ENCODE assay signal across 20 cellular contexts in genomic region chr15:55800216-55800615, GRCh38. TPM values are rescaled to one million over a fixed set of nuclear protein-coding genes. Genes with fewer than 3 reads are reported as not detected.
DNase-seq lines count a peak whose midpoint lies in the region; ATAC-seq and TF ChIP-seq lines count a peak whose summit lies in the region.
"Had no signal": no experiment of that assay in that cellular context is flagged by ENCODE, and none has a peak within 500 bp of the region (broad histone marks: within the 10 kb centered on the region; RNA-seq: fewer than 3 reads in every experiment).

No MANE protein-coding gene starts in this region.

- H3K27ac ChIP-seq in cardiac muscle cell (peak overlapping the region; percentile 41), SU-DHL-6 (ENCODE audit: low read depth, low read length) (no peak overlapping the region), esophagus muscularis mucosa (replicated peaks in 1 of 4) (no peak overlapping the region)
- H3K27ac ChIP-seq: A549, C4-2B, esophagus squamous epithelium, thoracic aorta had no signal

- H3K27me3 ChIP-seq in cardiac muscle cell = no peaks in the 10 kb centered on the region
- H3K27me3 ChIP-seq in SU-DHL-6 (ENCODE audit: low read length) = no peaks in the 10 kb centered on the region
- H3K27me3 ChIP-seq in esophagus muscularis mucosa = peaks cover 0 to 4% (median 0%) of the 10 kb centered on the region in 4 donors

- DNase-seq in cardiac muscle cell (ENCODE audit: low read depth in 1 of 2, low spot score in 1 of 2) (no peak), cardiac septum (ENCODE audit: low spot score) (no peak), myocyte (ENCODE audit: low read depth) (peak; percentile 11), esophagus muscularis mucosa (ENCODE audit: extremely low spot score) (no peak), NCI-H1694 treated with DMSO at 0.1 percent for 48 hours (lab: John Stamatoyannopoulos, UW) (no peak)
- DNase-seq: activated CD4-positive, alpha-beta T cell treated with anti-CD3 and anti-CD28 coated beads, Interleukin-2, amount 50 U/mL, for 1 hour; activated naive CD4-positive, alpha-beta T cell; cerebellar nuclear complex; effector CD4-positive, alpha-beta T cell; esophagus squamous epithelium; KG1; natural killer cell had no signal

- H3K9me3 ChIP-seq in cardiac muscle cell (ENCODE audit: low read depth) = no peaks in the 10 kb centered on the region
- H3K9me3 ChIP-seq in SU-DHL-6 (ENCODE audit: insufficient read depth, low read length) = no peaks in the 10 kb centered on the region
- no peaks in the 10 kb centered on the region for H3K9me3 ChIP-seq in esophagus muscularis mucosa
- H3K9me3 ChIP-seq: A549, esophagus squamous epithelium, HAP-1, thoracic aorta had no signal

- TF ChIP-seq EP300 in esophagus muscularis mucosa (IDR thresholded peaks at IDR 0.05) = no peak

- H3K9ac ChIP-seq in SU-DHL-6 (ENCODE audit: low read length) = 0 out of 2 replicates have a peak overlapping the region, but pooled peaks have one; percentile 4

- H4K20me1 ChIP-seq in SU-DHL-6 (ENCODE audit: low read depth, low read length) = no peaks in the 10 kb centered on the region

- no peak overlapping the region for H3K4me3 ChIP-seq in cardiac muscle cell
- H3K4me3 ChIP-seq in SU-DHL-6 (ENCODE audit: insufficient read depth, low read length, poor library complexity, severe bottlenecking) = no peak overlapping the region
- no peak overlapping the region for H3K4me3 ChIP-seq in esophagus muscularis mucosa
- H3K4me3 ChIP-seq: A549, esophagus squamous epithelium, HAP-1, thoracic aorta had no signal

- 93% methylated on average over 2 of the region's 2 CpGs for WGBS in esophagus muscularis mucosa

- no peak for TF ChIP-seq POLR2A in esophagus muscularis mucosa (IDR thresholded peaks at IDR 0.05; ENCODE audit: low read depth)

- intact Hi-C loops in cardiac septum (cut with DNase I) = no loop called here
- intact Hi-C loops in esophagus muscularis mucosa (cut with DNase I) = loop anchor here (5.0 kb wide), 1 partner anchor 153 kb away; no protein-coding TSS in a partner anchor

- peak overlapping the region; percentile 92 for H2AFZ ChIP-seq in SU-DHL-6 (ENCODE audit: low read depth, low read length, severe bottlenecking)

- H3F3A ChIP-seq in SU-DHL-6 (ENCODE audit: insufficient read depth) = no peaks in the 10 kb centered on the region

- TF ChIP-seq CTCF in cardiac muscle cell (IDR thresholded peaks at IDR 0.05; ENCODE audit: low read depth, low read length) = no peak
- TF ChIP-seq CTCF in SU-DHL-6 (IDR thresholded peaks at IDR 0.05; ENCODE audit: insufficient read depth, low read length, poor library complexity, severe bottlenecking) = no peak
- no peak for TF ChIP-seq CTCF in esophagus muscularis mucosa (IDR thresholded peaks at IDR 0.05)

- H3K4me1 ChIP-seq in cardiac muscle cell (ENCODE audit: low read depth) = peaks cover 32% of the 10 kb centered on the region
- peaks cover 0 to 11% (median 9%) of the 10 kb centered on the region in 4 donors for H3K4me1 ChIP-seq in esophagus muscularis mucosa
- H3K4me1 ChIP-seq: esophagus squamous epithelium had no signal

- H3K36me3 ChIP-seq in cardiac muscle cell (no peaks in the 10 kb centered on the region), SU-DHL-6 (ENCODE audit: low read length) (no peaks in the 10 kb centered on the region), esophagus muscularis mucosa (no peaks in the 10 kb centered on the region)
- H3K36me3 ChIP-seq: esophagus squamous epithelium, HAP-1, thoracic aorta had no signal

- H3K79me2 ChIP-seq in SU-DHL-6 (ENCODE audit: insufficient read depth, low read length) = no peaks in the 10 kb centered on the region

- ATAC-seq in GM19452 (IDR thresholded peaks at IDR 0.05; ENCODE audit: unreplicated experiment) (no peak), HG03196 (IDR thresholded peaks at IDR 0.05; ENCODE audit: unreplicated experiment) (no peak)
- ATAC-seq: natural killer cell; stimulated activated memory B cell treated with anti-CD40 and anti-IgM and Interleukin-4, amounts not matched to agents 10 μg/mL and 1 μg/mL and 100 μg/mL, for 72 hours had no signal

- H3K4me2 ChIP-seq in SU-DHL-6 (ENCODE audit: low read depth, low read length, poor library complexity, severe bottlenecking) = peak overlapping the region; percentile 27
- H3K4me2 ChIP-seq: A549 had no signal

- H3K9me2 ChIP-seq in SU-DHL-6 (replicated peaks; ENCODE audit: insufficient read depth, low read length) = no peaks in the 10 kb centered on the region

RNA-seq across cellular contexts. Expression of gene PRTG, which starts 57.3 kb away (rescaled TPM):
- 48.0 and 93.8 TPM in 2 replicates for total RNA-seq in cardiac muscle cell
- polyA plus RNA-seq in cardiac muscle cell = 16.1 and 24.7 TPM in 2 replicates
- total RNA-seq in cardiac septum = 0.92 TPM
- 1.7 and 3.7 TPM in 2 replicates for total RNA-seq in myocyte
- polyA plus RNA-seq in myocyte (2012) = 0.87 TPM
- 1 to 10 TPM in 3 of 4 donors, under 1 TPM in 1; 0.42 to 1.9 (median 1.8) TPM for total RNA-seq in esophagus muscularis mucosa
- total RNA-seq: natural killer cell had no signal

Comparison
In these comparisons a context has a peak if more than half of its experiments do, and no peak if none do; other contexts are left out.
1. RNA of gene PRTG, which starts 57.3 kb away (total RNA-seq): 48.0 to 93.8 TPM in cardiac muscle cell; 0.42 to 1.9 TPM in esophagus muscularis mucosa, 1.7 to 3.7 TPM in myocyte and 0.92 TPM in cardiac septum (single experiment); every median in the first group is over 10 times any median in the second.